Comparison of ENCODE assay signal across 26 cellular contexts in genomic region chr19:7456964-7457541, GRCh38. TPM values are rescaled to one million over a fixed set of nuclear protein-coding genes. Genes with fewer than 3 reads are reported as not detected.
DNase-seq lines count a peak whose midpoint lies in the region; ATAC-seq and TF ChIP-seq lines count a peak whose summit lies in the region.
"Had no signal": no experiment of that assay in that cellular context is flagged by ENCODE, and none has a peak within 500 bp of the region (broad histone marks: within the 10 kb centered on the region; RNA-seq: fewer than 3 reads in every experiment).

No MANE protein-coding gene starts in this region.

- no peaks in the 10 kb centered on the region for H3K27me3 ChIP-seq in naive thymus-derived CD4-positive, alpha-beta T cell (ENCODE audit: control insufficient read depth in 2 of 2, insufficient read depth in 2 of 2, low read length in 2 of 2)
- H3K27me3 ChIP-seq: BLaER1, esophagus muscularis mucosa, SJSA1, suprapubic skin had no signal

- intact Hi-C loops in activated CD8-positive, alpha-beta T cell treated with anti-CD3 and anti-CD28 coated beads for 36 hours (cut with micrococcal nuclease), result no loop called here
- intact Hi-C loops in naive thymus-derived CD4-positive, alpha-beta T cell (cut with micrococcal nuclease), result no loop called here

- H3K4me1 Mint-ChIP-seq in activated CD8-positive, alpha-beta T cell treated with anti-CD3 and anti-CD28 coated beads for 36 hours (ENCODE audit: low read depth), result peaks cover 7% of the 10 kb centered on the region
- no peaks in the 10 kb centered on the region for H3K4me1 Mint-ChIP-seq in activated CD8-positive, alpha-beta T cell treated with anti-CD3 and anti-CD28 coated beads, Interleukin-2, amount 10 ng/mL, durations not matched to agents 7 days and 5 days (ENCODE audit: low read depth)
- H3K4me1 Mint-ChIP-seq in naive thymus-derived CD4-positive, alpha-beta T cell, result peaks cover 0 to 37% (median 21%) of the 10 kb centered on the region in 7 donors

- H3K4me3 Mint-ChIP-seq in activated CD8-positive, alpha-beta T cell treated with anti-CD3 and anti-CD28 coated beads for 36 hours, result no peak overlapping the region
- no peak overlapping the region for H3K4me3 Mint-ChIP-seq in activated CD8-positive, alpha-beta T cell treated with anti-CD3 and anti-CD28 coated beads, Interleukin-2, amount 10 ng/mL, durations not matched to agents 7 days and 5 days
- no peak overlapping the region for H3K4me3 Mint-ChIP-seq in naive thymus-derived CD4-positive, alpha-beta T cell
- H3K4me3 Mint-ChIP-seq: activated T-helper 1 cell treated with anti-CD3 and anti-CD28 coated beads, Interleukin-12 subunit alpha, Interleukin-12 subunit beta, Interleukin-2, Interleukin-4 antibody, amounts not matched to agents 30 ng/mL and 10 ng/mL and 1 ng/mL, durations not matched to agents 14 hours and 24 hours and 36 hours; T-helper 17 cell had no signal

- ATAC-seq in activated CD8-positive, alpha-beta T cell treated with anti-CD3 and anti-CD28 coated beads for 36 hours, result peak; percentile 27
- no peak for ATAC-seq in activated CD8-positive, alpha-beta T cell treated with anti-CD3 and anti-CD28 coated beads, Interleukin-2, amount 10 ng/mL, durations not matched to agents 7 days and 5 days
- ATAC-seq in naive thymus-derived CD4-positive, alpha-beta T cell, result no peak
- no peak for ATAC-seq in HG02970 (IDR thresholded peaks at IDR 0.05; ENCODE audit: low FRiP score, unreplicated experiment)
- ATAC-seq: T-helper 17 cell had no signal

- TF ChIP-seq CTCF in activated CD8-positive, alpha-beta T cell treated with anti-CD3 and anti-CD28 coated beads for 36 hours (IDR thresholded peaks at IDR 0.05), result no peak

- H3K27me3 Mint-ChIP-seq in activated CD8-positive, alpha-beta T cell treated with anti-CD3 and anti-CD28 coated beads for 36 hours, result no peaks in the 10 kb centered on the region
- H3K27me3 Mint-ChIP-seq in activated CD8-positive, alpha-beta T cell treated with anti-CD3 and anti-CD28 coated beads, Interleukin-2, amount 10 ng/mL, durations not matched to agents 7 days and 5 days (ENCODE audit: low read depth), result no peaks in the 10 kb centered on the region
- no peaks in the 10 kb centered on the region for H3K27me3 Mint-ChIP-seq in naive thymus-derived CD4-positive, alpha-beta T cell
- H3K27me3 Mint-ChIP-seq: T-helper 17 cell had no signal

- H3K4me1 ChIP-seq in naive thymus-derived CD4-positive, alpha-beta T cell (ENCODE audit: control insufficient read depth in 2 of 2, insufficient read depth in 2 of 2, low read length in 2 of 2), result no peaks in the 10 kb centered on the region
- H3K4me1 ChIP-seq: BLaER1, esophagus muscularis mucosa, suprapubic skin had no signal

- POLR2A ChIA-PET in activated CD8-positive, alpha-beta T cell treated with anti-CD3 and anti-CD28 coated beads for 36 hours (lab: Charles Lee), result no interaction called here
- POLR2A ChIA-PET in activated CD8-positive, alpha-beta T cell treated with anti-CD3 and anti-CD28 coated beads, Interleukin-2, amount 10 ng/mL, durations not matched to agents 7 days and 5 days (lab: Charles Lee), result no interaction called here
- POLR2A ChIA-PET in naive thymus-derived CD4-positive, alpha-beta T cell (lab: Charles Lee), result interaction anchor here (0.7 kb wide), 1 partner anchor 332 kb away, joined by 3 read pairs; no protein-coding TSS in a partner anchor

- peaks cover 45 to 97% (median 66%) of the 10 kb centered on the region in 3 experiments for H3K36me3 ChIP-seq in naive thymus-derived CD4-positive, alpha-beta T cell (ENCODE audit: control insufficient read depth in 2 of 3, insufficient read depth in 3 of 3, low read length in 3 of 3)

- peak; percentile 20 for DNase-seq in activated CD8-positive, alpha-beta T cell treated with anti-CD3 and anti-CD28 coated beads for 36 hours
- no peak for DNase-seq in activated CD8-positive, alpha-beta T cell treated with anti-CD3 and anti-CD28 coated beads, Interleukin-2, amount 10 ng/mL, durations not matched to agents 7 days and 5 days
- DNase-seq in Daoy (ENCODE audit: low read depth) (peak; percentile 47), NCI-H82 treated with DMSO at 0.1 percent for 48 hours (lab: John Stamatoyannopoulos, UW; ENCODE audit: unreplicated experiment) (peak; percentile 12), epithelial cell of prostate (ENCODE audit: low read depth, low spot score) (no peak), NCI-H1930 (lab: John Stamatoyannopoulos, UW) (no peak)
- DNase-seq in naive thymus-derived CD4-positive, alpha-beta T cell, result no peak
- DNase-seq: activated CD8-positive, alpha-beta memory T cell treated with anti-CD3 and anti-CD28 coated beads for 24 hours; amygdala; caudate nucleus; GDM1; IMR-90; MM.1S; NCI-H1436 treated with DMSO at 0.1 percent for 48 hours; NCI-H748 treated with DMSO at 0.1 percent for 48 hours; nucleus accumbens; OCI-M1; retina; T-helper 17 cell had no signal

- H3K27ac ChIP-seq in epithelial cell of prostate, result peak overlapping the region; percentile 41
- no peak overlapping the region for H3K27ac ChIP-seq in naive thymus-derived CD4-positive, alpha-beta T cell (ENCODE audit: low read depth, low read length)
- H3K27ac ChIP-seq: BLaER1, esophagus muscularis mucosa, SJSA1, suprapubic skin, VCaP had no signal

- peak overlapping the region; percentile 66 for H3K27ac Mint-ChIP-seq in activated CD8-positive, alpha-beta T cell treated with anti-CD3 and anti-CD28 coated beads for 36 hours
- no peak overlapping the region for H3K27ac Mint-ChIP-seq in activated CD8-positive, alpha-beta T cell treated with anti-CD3 and anti-CD28 coated beads, Interleukin-2, amount 10 ng/mL, durations not matched to agents 7 days and 5 days
- H3K27ac Mint-ChIP-seq in naive thymus-derived CD4-positive, alpha-beta T cell, result peak overlapping the region in 1 of 9 donors; percentile 86
- H3K27ac Mint-ChIP-seq: activated T-helper 1 cell treated with anti-CD3 and anti-CD28 coated beads, Interleukin-12 subunit alpha, Interleukin-12 subunit beta, Interleukin-2, Interleukin-4 antibody, amounts not matched to agents 30 ng/mL and 10 ng/mL and 1 ng/mL, durations not matched to agents 14 hours and 24 hours and 36 hours; T-helper 17 cell had no signal

- H3K9me3 Mint-ChIP-seq in activated CD8-positive, alpha-beta T cell treated with anti-CD3 and anti-CD28 coated beads for 36 hours, result peaks cover 9% of the 10 kb centered on the region
- peaks cover 8% of the 10 kb centered on the region for H3K9me3 Mint-ChIP-seq in activated CD8-positive, alpha-beta T cell treated with anti-CD3 and anti-CD28 coated beads, Interleukin-2, amount 10 ng/mL, durations not matched to agents 7 days and 5 days (ENCODE audit: insufficient read depth)
- peaks cover 0 to 16% (median 0%) of the 10 kb centered on the region in 11 donors for H3K9me3 Mint-ChIP-seq in naive thymus-derived CD4-positive, alpha-beta T cell

- H3K36me3 Mint-ChIP-seq in activated CD8-positive, alpha-beta T cell treated with anti-CD3 and anti-CD28 coated beads for 36 hours (ENCODE audit: low read depth), result peaks cover 51% of the 10 kb centered on the region
- peaks cover 55% of the 10 kb centered on the region for H3K36me3 Mint-ChIP-seq in activated CD8-positive, alpha-beta T cell treated with anti-CD3 and anti-CD28 coated beads, Interleukin-2, amount 10 ng/mL, durations not matched to agents 7 days and 5 days (ENCODE audit: low read depth)
- H3K36me3 Mint-ChIP-seq in naive thymus-derived CD4-positive, alpha-beta T cell, result peaks cover 7 to 67% (median 53%) of the 10 kb centered on the region in 5 donors

- H3K9me3 ChIP-seq in naive thymus-derived CD4-positive, alpha-beta T cell (ENCODE audit: control insufficient read depth in 2 of 3, low read length in 3 of 3), result no peaks in the 10 kb centered on the region
- H3K9me3 ChIP-seq: esophagus muscularis mucosa, suprapubic skin had no signal

- no peak overlapping the region for H3K4me3 ChIP-seq in naive thymus-derived CD4-positive, alpha-beta T cell (ENCODE audit: low read length)
- H3K4me3 ChIP-seq: BLaER1, esophagus muscularis mucosa, SJSA1, suprapubic skin had no signal

- CTCF ChIA-PET in activated CD8-positive, alpha-beta T cell treated with anti-CD3 and anti-CD28 coated beads for 36 hours (lab: Charles Lee), result no interaction called here
- CTCF ChIA-PET in activated CD8-positive, alpha-beta T cell treated with anti-CD3 and anti-CD28 coated beads, Interleukin-2, amount 10 ng/mL, durations not matched to agents 7 days and 5 days (lab: Charles Lee), result no interaction called here
- CTCF ChIA-PET in naive thymus-derived CD4-positive, alpha-beta T cell (lab: Charles Lee), result no interaction called here

RNA-seq across cellular contexts. Expression of gene PEX11G, which starts 31.8 kb away (rescaled TPM):
- total RNA-seq in activated CD8-positive, alpha-beta T cell treated with anti-CD3 and anti-CD28 coated beads for 36 hours, result 1 to 10 TPM; 1.4 to 1.5 TPM
- 1 to 10 TPM in 1 of 2 experiments, under 1 TPM in 1; 0.99 to 1.5 TPM for total RNA-seq in activated CD8-positive, alpha-beta T cell treated with anti-CD3 and anti-CD28 coated beads, Interleukin-2, amount 10 ng/mL, durations not matched to agents 7 days and 5 days
- total RNA-seq in Daoy (2014; rRNA removed; shearing (Covaris generic)), result 0.60 and 1.0 TPM in 2 replicates
- 1 to 10 TPM in 1 of 5 experiments, under 1 TPM in 4; 0.59 to 1.2 (median 0.76) TPM for total RNA-seq in naive thymus-derived CD4-positive, alpha-beta T cell
- polyA plus RNA-seq in naive thymus-derived CD4-positive, alpha-beta T cell, result 1 to 10 TPM in 1 of 2 donors, under 1 TPM in 1; 0.89 to 1.6 TPM
- total RNA-seq: T-helper 17 cell had no signal

RNA-seq across cellular contexts. Expression of gene ZNF358, which starts 58.9 kb away (rescaled TPM):
- total RNA-seq in activated CD8-positive, alpha-beta T cell treated with anti-CD3 and anti-CD28 coated beads for 36 hours, result 1 to 10 TPM; 4.8 to 6.5 TPM
- total RNA-seq in activated CD8-positive, alpha-beta T cell treated with anti-CD3 and anti-CD28 coated beads, Interleukin-2, amount 10 ng/mL, durations not matched to agents 7 days and 5 days, result 1 to 10 TPM; 5.8 to 7.9 TPM
- total RNA-seq in Daoy (2014; rRNA removed; shearing (Covaris generic)), result 16.9 and 37.6 TPM in 2 replicates
- 10 to 100 TPM in 1 of 5 experiments, 1 to 10 TPM in 4; 5.7 to 10.1 (median 7.2) TPM for total RNA-seq in naive thymus-derived CD4-positive, alpha-beta T cell
- 1 to 10 TPM; 1.4 to 2.6 TPM for polyA plus RNA-seq in naive thymus-derived CD4-positive, alpha-beta T cell

Comparison
In these comparisons a context has a peak if more than half of its experiments do, and no peak if none do; other contexts are left out.
1. DNase-seq: peak in activated CD8-positive, alpha-beta T cell treated with anti-CD3 and anti-CD28 coated beads for 36 hours (single experiment), Daoy (single experiment) and NCI-H82 treated with DMSO at 0.1 percent for 48 hours (single experiment); none in activated CD8-positive, alpha-beta T cell treated with anti-CD3 and anti-CD28 coated beads, Interleukin-2, amount 10 ng/mL, durations not matched to agents 7 days and 5 days (single experiment), epithelial cell of prostate (single experiment), NCI-H1930 (0 of 2) and naive thymus-derived CD4-positive, alpha-beta T cell (0 of 9).